In the genomic region with DNA sequence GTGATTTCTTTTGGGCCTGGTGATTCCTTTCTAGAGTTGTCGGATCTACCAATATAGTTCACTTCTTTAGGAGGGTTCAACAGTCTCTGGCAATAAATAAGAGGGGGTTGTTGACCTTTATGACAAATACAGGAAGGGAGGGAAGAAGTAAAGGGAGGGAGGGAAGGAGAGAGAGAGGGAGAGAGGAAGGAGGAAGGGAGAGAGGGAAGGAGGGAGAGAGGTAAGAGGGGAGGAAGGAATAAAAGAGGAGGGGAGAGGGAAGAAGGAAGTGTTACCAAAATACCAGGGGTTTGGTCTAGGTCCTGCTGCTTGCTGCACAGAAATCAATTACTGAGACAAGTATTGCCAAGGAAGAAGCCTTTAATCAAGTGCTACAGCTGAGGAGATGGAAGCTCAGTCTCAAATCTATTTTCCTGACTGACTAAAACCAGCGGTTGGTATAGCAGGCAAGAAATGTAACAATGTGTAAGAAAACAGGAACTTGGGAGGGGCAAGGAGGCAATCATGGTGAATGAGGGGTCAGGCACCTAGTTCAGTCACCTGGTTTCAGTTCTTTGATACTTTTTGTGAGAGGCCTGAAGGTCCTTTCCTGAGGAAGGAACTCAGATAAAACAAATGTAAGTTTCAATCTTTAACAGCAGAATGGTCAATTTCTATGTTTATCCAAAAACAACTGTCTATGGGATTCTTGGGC, we compare ENCODE assay signal across 29 cellular contexts. TPM values are rescaled to one million over a fixed set of nuclear protein-coding genes. Genes with fewer than 3 reads are reported as not detected.
"Had no signal": no experiment of that assay in that cellular context is flagged by ENCODE, and none has a peak within 500 bp of the region (broad histone marks: within the 10 kb centered on the region; RNA-seq: fewer than 3 reads in every experiment).

No MANE protein-coding gene starts in this region.

- H3K9me3 Mint-ChIP-seq: activated CD4-positive, alpha-beta memory T cell treated with anti-CD3 and anti-CD28 coated beads, Interleukin-2, amount 10 ng/mL, durations not matched to agents 7 days and 5 days; activated CD4-positive, alpha-beta T cell treated with anti-CD3 and anti-CD28 coated beads, Interleukin-2, amount 10 ng/mL, durations not matched to agents 7 days and 5 days; activated naive CD4-positive, alpha-beta T cell treated with anti-CD3 and anti-CD28 coated beads, Interleukin-2, amount 50 U/mL, for 24 hours; activated T-cell treated with anti-CD3 and anti-CD28 coated beads, Interleukin-2, amount 50 U/mL, for 4 hours; activated T-helper 2 cell treated with anti-CD3 and anti-CD28 coated beads, Interferon-gamma antibody, Interleukin-2, Interleukin-4, amounts not matched to agents 10 μg/mL and 5 μg/mL and 100 μg/mL, durations not matched to agents 14 hours and 24 hours and 36 hours; neural progenitor cell; WTC11 had no signal

- H3K36me3 Mint-ChIP-seq: activated naive CD4-positive, alpha-beta T cell treated with anti-CD3 and anti-CD28 coated beads, Interleukin-2, amount 50 U/mL, for 24 hours; naive thymus-derived CD8-positive, alpha-beta T cell; neural progenitor cell; WTC11 had no signal

- H3K27ac Mint-ChIP-seq: activated CD4-positive, alpha-beta memory T cell treated with anti-CD3 and anti-CD28 coated beads, Interleukin-2, amount 10 ng/mL, durations not matched to agents 7 days and 5 days; activated CD4-positive, alpha-beta T cell treated with anti-CD3 and anti-CD28 coated beads, Interleukin-2, amount 10 ng/mL, durations not matched to agents 7 days and 5 days; activated naive CD4-positive, alpha-beta T cell treated with anti-CD3 and anti-CD28 coated beads, Interleukin-2, amount 50 U/mL, for 24 hours; activated T-helper 2 cell treated with anti-CD3 and anti-CD28 coated beads, Interferon-gamma antibody, Interleukin-2, Interleukin-4, amounts not matched to agents 10 μg/mL and 5 μg/mL and 100 μg/mL, durations not matched to agents 14 hours and 24 hours and 36 hours; neural progenitor cell; WTC11 had no signal

- H3K4me1 Mint-ChIP-seq: WTC11 had no signal

- DNase-seq: activated CD4-positive, alpha-beta memory T cell treated with anti-CD3 and anti-CD28 coated beads, Interleukin-2, amount 10 ng/mL, durations not matched to agents 7 days and 5 days; activated CD4-positive, alpha-beta T cell treated with anti-CD3 and anti-CD28 coated beads for 1 hour; activated CD4-positive, alpha-beta T cell treated with anti-CD3 and anti-CD28 coated beads, Interleukin-2, amount 10 ng/mL, durations not matched to agents 7 days and 5 days; activated CD8-positive, alpha-beta memory T cell treated with anti-CD3 and anti-CD28 coated beads, Interleukin-2, amount 50 U/mL, for 48 hours; activated T-cell treated with anti-CD3 and anti-CD28 coated beads, Interleukin-2, amount 50 U/mL, for 4 hours; aorta; body of pancreas; colonic mucosa; dorsolateral prefrontal cortex; left colon; midbrain; naive thymus-derived CD8-positive, alpha-beta T cell; occipital lobe; stimulated activated CD4-positive, alpha-beta T cell treated with anti-CD3 and anti-CD28 coated beads, Interleukin-15, amount 100 ng/mL, for 24 hours; stimulated activated CD4-positive, alpha-beta T cell treated with anti-CD3 and anti-CD28 coated beads, Interleukin-2, amount 100 ng/mL, for 24 hours; stimulated activated naive CD4-positive, alpha-beta T cell; T-helper 2 cell; testis; transverse colon; uterus had no signal

- FAIRE-seq: endothelial cell of umbilical vein, keratinocyte had no signal

- H3K4me3 Mint-ChIP-seq: activated CD4-positive, alpha-beta memory T cell treated with anti-CD3 and anti-CD28 coated beads, Interleukin-2, amount 10 ng/mL, durations not matched to agents 7 days and 5 days; activated CD4-positive, alpha-beta T cell treated with anti-CD3 and anti-CD28 coated beads, Interleukin-2, amount 10 ng/mL, durations not matched to agents 7 days and 5 days; activated naive CD4-positive, alpha-beta T cell treated with anti-CD3 and anti-CD28 coated beads, Interleukin-2, amount 50 U/mL, for 24 hours; activated T-cell treated with anti-CD3 and anti-CD28 coated beads, Interleukin-2, amount 50 U/mL, for 4 hours; naive thymus-derived CD8-positive, alpha-beta T cell; neural progenitor cell; WTC11 had no signal

- ATAC-seq: activated T-cell treated with anti-CD3 and anti-CD28 coated beads, Interleukin-2, amount 50 U/mL, for 4 hours; body of pancreas; gastroesophageal sphincter; left colon; naive thymus-derived CD8-positive, alpha-beta T cell; WTC11 had no signal

RNA-seq across cellular contexts. Expression of a gene that starts 14.1 kb away (rescaled TPM):
- total RNA-seq: activated CD4-positive, alpha-beta memory T cell treated with anti-CD3 and anti-CD28 coated beads, Interleukin-2, amount 10 ng/mL, durations not matched to agents 7 days and 5 days; activated CD4-positive, alpha-beta T cell treated with anti-CD3 and anti-CD28 coated beads, Interleukin-2, amount 10 ng/mL, durations not matched to agents 7 days and 5 days; activated T-cell treated with anti-CD3 and anti-CD28 coated beads, Interleukin-2, amount 50 U/mL, for 4 hours; activated T-helper 2 cell treated with anti-CD3 and anti-CD28 coated beads, Interferon-gamma antibody, Interleukin-2, Interleukin-4, amounts not matched to agents 10 μg/mL and 5 μg/mL and 100 μg/mL, durations not matched to agents 14 hours and 24 hours and 36 hours; body of pancreas; colonic mucosa; endothelial cell of umbilical vein; hepatocyte; left colon; naive thymus-derived CD8-positive, alpha-beta T cell; occipital lobe; pulmonary artery endothelial cell; transverse colon; uterus had no signal
